ENCODE assay signal across 9 cellular contexts in genomic region chr5:138438003-138438723, GRCh38. TPM values are rescaled to one million over a fixed set of nuclear protein-coding genes. Genes with fewer than 3 reads are reported as not detected.
A peak's percentile ranks its signal among the peaks of the same experiment; 100 is the strongest.
DNase-seq lines count a peak whose midpoint lies in the region; ATAC-seq and TF ChIP-seq lines count a peak whose summit lies in the region.
"Had no signal": no experiment of that assay in that cellular context is flagged by ENCODE, and none has a peak within 500 bp of the region (broad histone marks: within the 10 kb centered on the region; RNA-seq: fewer than 3 reads in every experiment).

No MANE protein-coding gene starts in this region.

- TF ChIP-seq EP300 in tibial nerve (IDR thresholded peaks at IDR 0.05): no peak

- no peak overlapping the region for H3K27ac Mint-ChIP-seq in activated T-cell treated with anti-CD3 and anti-CD28 coated beads, Interleukin-2, amount 50 U/mL, for 72 hours

- no peaks in the 10 kb centered on the region for H3K9me3 Mint-ChIP-seq in activated T-cell treated with anti-CD3 and anti-CD28 coated beads, Interleukin-2, amount 50 U/mL, for 72 hours

- no peak for TF ChIP-seq CTCF in ascending aorta (IDR thresholded peaks at IDR 0.05)
- TF ChIP-seq CTCF in tibial nerve (IDR thresholded peaks at IDR 0.05): no peak

- DNase-seq in activated T-cell treated with anti-CD3 and anti-CD28 coated beads, Interleukin-2, amount 50 U/mL, for 72 hours: no peak
- DNase-seq in activated T-cell treated with anti-CD3 and anti-CD28 coated beads for 4 hours (no peak), ascending aorta (ENCODE audit: low spot score in 2 of 2) (peak in 1 of 2 donors; percentile 55), left colon (no peak), tibial nerve (ENCODE audit: low spot score in 2 of 2) (no peak), NCI-H345 treated with DMSO at 0.1 percent for 48 hours (lab: John Stamatoyannopoulos, UW; ENCODE audit: unreplicated experiment) (no peak), mucosa of gallbladder (ENCODE audit: low spot score) (no peak)

- H3K4me1 ChIP-seq in ascending aorta (peaks cover 5 to 16% of the 10 kb centered on the region in 2 donors), tibial nerve (peaks cover 0 to 21% (median 8%) of the 10 kb centered on the region in 4 donors)
- H3K4me1 ChIP-seq: pancreas had no signal

- peaks cover 29 to 37% of the 10 kb centered on the region in 2 donors for H3K36me3 ChIP-seq in ascending aorta
- peaks cover 0 to 40% (median 7%) of the 10 kb centered on the region in 3 donors for H3K36me3 ChIP-seq in tibial nerve

- peaks cover 3 to 5% of the 10 kb centered on the region in 2 donors for H3K36me3 Mint-ChIP-seq in activated T-cell treated with anti-CD3 and anti-CD28 coated beads, Interleukin-2, amount 50 U/mL, for 72 hours (ENCODE audit: insufficient read depth in 2 of 2)

- peak overlapping the region; percentile 55 to 76 for H3K4me3 ChIP-seq in ascending aorta
- H3K4me3 ChIP-seq in tibial nerve: peak overlapping the region in 3 of 4 donors; percentile 27 to 57 (median 45)

- intact Hi-C loops in ascending aorta (cut with DNase I): no loop called here
- intact Hi-C loops in left colon (cut with DNase I, micrococcal nuclease): no loop called here

- H3K9me3 ChIP-seq in ascending aorta (no peaks in the 10 kb centered on the region), tibial nerve (no peaks in the 10 kb centered on the region)
- H3K9me3 ChIP-seq: pancreas had no signal

- peak overlapping the region; percentile 72 to 77 for H3K4me3 Mint-ChIP-seq in activated T-cell treated with anti-CD3 and anti-CD28 coated beads, Interleukin-2, amount 50 U/mL, for 72 hours

- ATAC-seq in activated T-cell treated with anti-CD3 and anti-CD28 coated beads, Interleukin-2, amount 50 U/mL, for 72 hours (replicated peaks in 1 of 2): no peak
- ATAC-seq in left colon (peak; percentile 16), GM21528 (IDR thresholded peaks at IDR 0.05; ENCODE audit: low FRiP score, unreplicated experiment) (no peak)

- peak overlapping the region in 1 of 2 donors; percentile 58 for H3K27ac ChIP-seq in ascending aorta
- no peak overlapping the region for H3K27ac ChIP-seq in tibial nerve
- H3K27ac ChIP-seq: pancreas had no signal

- WGBS in tibial nerve, 2 donors: 72 to 73% methylated on average over 11 of the region's 11 CpGs

- TF ChIP-seq POLR2A in tibial nerve (IDR thresholded peaks at IDR 0.05): no peak

- no peaks in the 10 kb centered on the region for H3K27me3 Mint-ChIP-seq in activated T-cell treated with anti-CD3 and anti-CD28 coated beads, Interleukin-2, amount 50 U/mL, for 72 hours (ENCODE audit: low read depth)

- H3K4me1 Mint-ChIP-seq in activated T-cell treated with anti-CD3 and anti-CD28 coated beads, Interleukin-2, amount 50 U/mL, for 72 hours (ENCODE audit: low read depth): peaks cover 7% of the 10 kb centered on the region

- H3K27me3 ChIP-seq in ascending aorta: no peaks in the 10 kb centered on the region
- no peaks in the 10 kb centered on the region for H3K27me3 ChIP-seq in tibial nerve
- H3K27me3 ChIP-seq: pancreas had no signal

RNA-seq across cellular contexts. Expression of gene REEP2, which starts 0.7 kb away (rescaled TPM):
- 10 to 100 TPM in 1 of 2 donors, 1 to 10 TPM in 1; 6.6 to 11.5 TPM for total RNA-seq in activated T-cell treated with anti-CD3 and anti-CD28 coated beads, Interleukin-2, amount 50 U/mL, for 72 hours
- 3.5 TPM for total RNA-seq in ascending aorta
- 1 to 10 TPM in 1 of 2 donors, under 1 TPM in 1; 0.55 to 3.1 TPM for total RNA-seq in left colon
- total RNA-seq in tibial nerve: 1 to 10 TPM; 5.7 to 8.1 (median 7.5) TPM
- 7.6 TPM for total RNA-seq in mucosa of gallbladder

RNA-seq across cellular contexts. Expression of gene EGR1, which starts 27.1 kb away (rescaled TPM):
- 100 to 1,000 TPM in 1 of 2 donors, 10 to 100 TPM in 1; 94.3 to 105 TPM for total RNA-seq in activated T-cell treated with anti-CD3 and anti-CD28 coated beads, Interleukin-2, amount 50 U/mL, for 72 hours
- total RNA-seq in ascending aorta: 419 TPM
- 100 to 1,000 TPM in 1 of 2 donors, 10 to 100 TPM in 1; 29.8 to 102 TPM for total RNA-seq in left colon
- 10 to 100 TPM in 2 of 4 donors, 1 to 10 TPM in 2; 3.1 to 14.1 (median 8.8) TPM for total RNA-seq in tibial nerve
- total RNA-seq in mucosa of gallbladder: 98.5 TPM
